Comparison of ENCODE assay signal across 8 cellular contexts in genomic region chr7:47979832-47980181, GRCh38. TPM values are rescaled to one million over a fixed set of nuclear protein-coding genes. Genes with fewer than 3 reads are reported as not detected.
DNase-seq lines count a peak whose midpoint lies in the region; ATAC-seq and TF ChIP-seq lines count a peak whose summit lies in the region.

No MANE protein-coding gene starts in this region.

- peaks cover 44% of the 10 kb centered on the region for H3K36me3 Mint-ChIP-seq in activated T-cell treated with anti-CD3 and anti-CD28 coated beads, Interleukin-2, amount 50 U/mL, for 24 hours (ENCODE audit: low read depth)

- ATAC-seq in thoracic aorta (ENCODE audit: insufficient number of reproducible peaks, low FRiP score, low read depth) (no peak), HG02759 (IDR thresholded peaks at IDR 0.05; ENCODE audit: unreplicated experiment) (no peak)

- H3K9me3 Mint-ChIP-seq in activated T-cell treated with anti-CD3 and anti-CD28 coated beads, Interleukin-2, amount 50 U/mL, for 24 hours = no peaks in the 10 kb centered on the region

- H3K9me3 ChIP-seq in ascending aorta (no peaks in the 10 kb centered on the region), liver (ENCODE audit: control insufficient read depth in 4 of 4, low read length in 3 of 4) (no peaks in the 10 kb centered on the region), thoracic aorta (no peaks in the 10 kb centered on the region)

- peaks cover 4 to 15% of the 10 kb centered on the region in 2 donors for H3K4me1 ChIP-seq in ascending aorta
- peaks cover 0 to 25% (median 16%) of the 10 kb centered on the region in 4 donors for H3K4me1 ChIP-seq in liver (ENCODE audit: control insufficient read depth in 4 of 4, insufficient read depth in 4 of 4, low read length in 3 of 4)
- H3K4me1 ChIP-seq in thoracic aorta (ENCODE audit: control insufficient read depth in 1 of 2, low read depth in 2 of 2) = peaks cover 10 to 17% of the 10 kb centered on the region in 2 donors

- DNase-seq in activated T-cell treated with anti-CD3 and anti-CD28 coated beads, Interleukin-2, amount 50 U/mL, for 24 hours = no peak
- DNase-seq in activated T-cell treated with anti-CD3 and anti-CD28 coated beads for 4 hours (no peak), ascending aorta (ENCODE audit: low spot score in 2 of 2) (no peak), thoracic aorta (ENCODE audit: low spot score) (no peak), GDM1 (lab: John Stamatoyannopoulos, UW) (no peak), NCI-H2227 treated with DMSO at 0.1 percent for 48 hours (lab: John Stamatoyannopoulos, UW) (no peak)

- intact Hi-C loops in ascending aorta (cut with DNase I) = loop anchor here (1.0 to 2.0 kb wide), 3 partner anchors 37 to 109 kb away; partner anchors contain the start of genes C7orf57 and UPP1

- H3K27ac ChIP-seq in ascending aorta (peak overlapping the region; percentile 87 to 89), liver (ENCODE audit: low read depth in 1 of 2, low read length in 2 of 2) (peak overlapping the region in 1 of 2 donors; percentile 93), thoracic aorta (peak overlapping the region; percentile 72 to 86)

- peak overlapping the region; percentile 94 for H3K27ac Mint-ChIP-seq in activated T-cell treated with anti-CD3 and anti-CD28 coated beads, Interleukin-2, amount 50 U/mL, for 24 hours

- TF ChIP-seq RAD21 in liver (IDR thresholded peaks at IDR 0.05) = no peak

- H3K9ac ChIP-seq in liver (ENCODE audit: low read depth in 1 of 2, low read length in 2 of 2) = no peak overlapping the region

- H3K4me1 Mint-ChIP-seq in activated T-cell treated with anti-CD3 and anti-CD28 coated beads, Interleukin-2, amount 50 U/mL, for 24 hours (ENCODE audit: low read depth) = peaks cover 28% of the 10 kb centered on the region

- no peaks in the 10 kb centered on the region for H3K27me3 Mint-ChIP-seq in activated T-cell treated with anti-CD3 and anti-CD28 coated beads, Interleukin-2, amount 50 U/mL, for 24 hours

- H3K4me3 Mint-ChIP-seq in activated T-cell treated with anti-CD3 and anti-CD28 coated beads, Interleukin-2, amount 50 U/mL, for 24 hours = peak overlapping the region; percentile 87

- TF ChIP-seq CTCF in ascending aorta (IDR thresholded peaks at IDR 0.05) = no peak
- no peak for TF ChIP-seq CTCF in liver (IDR thresholded peaks at IDR 0.05; ENCODE audit: low read depth, low read length, missing input control)
- no peak for TF ChIP-seq CTCF in thoracic aorta (IDR thresholded peaks at IDR 0.05)

- WGBS in liver = 40% methylated on average over 7 of the region's 7 CpGs

- H3K4me3 ChIP-seq in ascending aorta = peak overlapping the region; percentile 61 to 88
- H3K4me3 ChIP-seq in liver (ENCODE audit: low read depth in 1 of 3, low read length in 3 of 3) = peak overlapping the region; percentile 87 to 93 (median 90)
- peak overlapping the region; percentile 73 for H3K4me3 ChIP-seq in thoracic aorta

- no peaks in the 10 kb centered on the region for H3K27me3 ChIP-seq in ascending aorta
- no peaks in the 10 kb centered on the region for H3K27me3 ChIP-seq in liver (ENCODE audit: control insufficient read depth in 4 of 4, insufficient read depth in 4 of 4, low read length in 3 of 4)
- no peaks in the 10 kb centered on the region for H3K27me3 ChIP-seq in thoracic aorta (replicated peaks; ENCODE audit: insufficient read depth)

- peaks cover 28 to 36% of the 10 kb centered on the region in 2 donors for H3K36me3 ChIP-seq in ascending aorta
- H3K36me3 ChIP-seq in liver (ENCODE audit: control insufficient read depth in 4 of 4, insufficient read depth in 3 of 4, low read depth in 1 of 4, low read length in 3 of 4) = peaks cover 5 to 26% (median 17%) of the 10 kb centered on the region in 4 donors
- H3K36me3 ChIP-seq in thoracic aorta = peaks cover 27% of the 10 kb centered on the region

TF ChIP-seq in liver, 16 proteins besides CTCF, POLR2A, EP300 and RAD21:
- TF ChIP-seq NR2F2 (IDR thresholded peaks at IDR 0.05) (no peak), MAX (IDR thresholded peaks at IDR 0.05) (no peak), EGR1 (IDR thresholded peaks at IDR 0.05; ENCODE audit: low read depth in 2 of 2) (no peak), ATF3 (IDR thresholded peaks at IDR 0.05) (no peak), HNF4A (conservative IDR thresholded peaks at IDR 0.05) (no peak), GABPA (IDR thresholded peaks at IDR 0.05 in 1 of 2, conservative IDR thresholded peaks at IDR 0.05 in 1 of 2) (no peak), JUND (IDR thresholded peaks at IDR 0.05) (no peak), RXRA (IDR thresholded peaks at IDR 0.05) (no peak), ZBTB33 (IDR thresholded peaks at IDR 0.05) (no peak), HNF4G (IDR thresholded peaks at IDR 0.05) (no peak), REST (IDR thresholded peaks at IDR 0.05) (no peak), YY1 (IDR thresholded peaks at IDR 0.05) (no peak), SP1 (IDR thresholded peaks at IDR 0.05) (no peak), TAF1 (conservative IDR thresholded peaks at IDR 0.05) (no peak)

RNA-seq across cellular contexts. Expression of gene HUS1, which starts 0.4 kb away (rescaled TPM):
- 30.4 TPM for total RNA-seq in ascending aorta
- total RNA-seq in liver = 10 to 100 TPM; 15.2 to 39.0 TPM
- 10 to 100 TPM in 1 of 2 donors, 1 to 10 TPM in 1; 9.2 to 21.6 TPM for polyA plus RNA-seq in liver
- total RNA-seq in thoracic aorta = 10 to 100 TPM; 65.5 to 80.6 TPM

RNA-seq across cellular contexts. Expression of gene PKD1L1, which starts 31.5 kb away (rescaled TPM):
- total RNA-seq in ascending aorta (1.1 TPM), liver (under 1 TPM; 0.09 to 0.25 TPM), thoracic aorta (under 1 TPM; 0.14 to 0.85 TPM)
- polyA plus RNA-seq in liver = under 1 TPM; 0.08 to 0.13 TPM

RNA-seq across cellular contexts. Expression of gene SUN3, which starts 49.1 kb away (rescaled TPM):
- total RNA-seq in ascending aorta = not detected
- not detected for total RNA-seq in liver
- polyA plus RNA-seq in liver = not detected
- not detected for total RNA-seq in thoracic aorta

RNA-seq across cellular contexts. Expression of gene C7orf57, which starts 55.5 kb away (rescaled TPM):
- total RNA-seq in ascending aorta = not detected
- total RNA-seq in liver = not detected
- polyA plus RNA-seq in liver = not detected
- total RNA-seq in thoracic aorta = not detected
